Comparison of ENCODE assay signal across 15 cellular contexts in genomic region chr2:62785216-62785615, GRCh38.
DNase-seq lines count a peak whose midpoint lies in the region; ATAC-seq and TF ChIP-seq lines count a peak whose summit lies in the region.
"Had no signal": no experiment of that assay in that cellular context is flagged by ENCODE, and none has a peak within 500 bp of the region (broad histone marks: within the 10 kb centered on the region; RNA-seq: fewer than 3 reads in every experiment).

No MANE protein-coding gene starts in this region.

- no peak for TF ChIP-seq CTCF in brain microvascular endothelial cell (IDR thresholded peaks at IDR 0.05; ENCODE audit: low read depth, low read length, missing control alignments)
- TF ChIP-seq CTCF in psoas muscle (IDR thresholded peaks at IDR 0.05): no peak

- no peak overlapping the region for H3K4me3 ChIP-seq in brain microvascular endothelial cell (ENCODE audit: low read depth, low read length)
- no peak overlapping the region for H3K4me3 ChIP-seq in psoas muscle
- H3K4me3 ChIP-seq: cardiac muscle cell, ovary had no signal

- H3K4me1 Mint-ChIP-seq in T-helper 2 cell treated with Interferon-gamma antibody and Interleukin-4, amounts not matched to agents 5 μg/mL and 100 μg/mL, for 36 hours (ENCODE audit: low read depth): no peaks in the 10 kb centered on the region
- H3K4me1 Mint-ChIP-seq: activated CD4-positive, alpha-beta T cell treated with anti-CD3 and anti-CD28 coated beads, Interleukin-2, amount 10 ng/mL, durations not matched to agents 7 days and 5 days had no signal

- peaks cover 7% of the 10 kb centered on the region for H3K36me3 Mint-ChIP-seq in T-helper 2 cell treated with Interferon-gamma antibody and Interleukin-4, amounts not matched to agents 5 μg/mL and 100 μg/mL, for 36 hours (ENCODE audit: low read depth)

- H3K27ac ChIP-seq in brain microvascular endothelial cell: no peak overlapping the region
- no peak overlapping the region for H3K27ac ChIP-seq in psoas muscle
- H3K27ac ChIP-seq: cardiac muscle cell, ovary had no signal

- H3K4me1 ChIP-seq in psoas muscle: no peaks in the 10 kb centered on the region

- 83 to 89% (median 88%) methylated on average over 3 of the region's 3 CpGs for WGBS in psoas muscle, 3 donors

- H3K27me3 Mint-ChIP-seq in T-helper 2 cell treated with Interferon-gamma antibody and Interleukin-4, amounts not matched to agents 5 μg/mL and 100 μg/mL, for 36 hours (ENCODE audit: low read depth): no peaks in the 10 kb centered on the region
- H3K27me3 Mint-ChIP-seq: activated CD4-positive, alpha-beta T cell treated with anti-CD3 and anti-CD28 coated beads, Interleukin-2, amount 10 ng/mL, durations not matched to agents 7 days and 5 days; T-cell had no signal

- ATAC-seq in GM19351 (IDR thresholded peaks at IDR 0.05; ENCODE audit: unreplicated experiment): peak; percentile 85
- peak; percentile 74 for ATAC-seq in HG03025 (IDR thresholded peaks at IDR 0.05; ENCODE audit: low FRiP score, unreplicated experiment)
- no peak for ATAC-seq in psoas muscle
- ATAC-seq: T-cell had no signal

- no peaks in the 10 kb centered on the region for H3K36me3 ChIP-seq in brain microvascular endothelial cell (replicated peaks)
- no peaks in the 10 kb centered on the region for H3K36me3 ChIP-seq in psoas muscle (ENCODE audit: insufficient read depth in 1 of 2, low read depth in 1 of 2)
- H3K36me3 ChIP-seq: cardiac muscle cell, ovary had no signal

- no peaks in the 10 kb centered on the region for H3K27me3 ChIP-seq in brain microvascular endothelial cell (replicated peaks)
- no peaks in the 10 kb centered on the region for H3K27me3 ChIP-seq in psoas muscle (ENCODE audit: insufficient read depth in 3 of 3, low read length in 2 of 3)
- H3K27me3 ChIP-seq: cardiac muscle cell, ovary had no signal

- no peaks in the 10 kb centered on the region for H3K9me3 ChIP-seq in psoas muscle
- H3K9me3 ChIP-seq: ovary had no signal

- H3K9me3 Mint-ChIP-seq in T-helper 2 cell treated with Interferon-gamma antibody and Interleukin-4, amounts not matched to agents 5 μg/mL and 100 μg/mL, for 36 hours: peaks cover 10% of the 10 kb centered on the region

- no peak overlapping the region for H3K4me3 Mint-ChIP-seq in T-helper 2 cell treated with Interferon-gamma antibody and Interleukin-4, amounts not matched to agents 5 μg/mL and 100 μg/mL, for 36 hours
- H3K4me3 Mint-ChIP-seq: activated CD4-positive, alpha-beta T cell treated with anti-CD3 and anti-CD28 coated beads, Interleukin-2, amount 10 ng/mL, durations not matched to agents 7 days and 5 days; T-cell had no signal

- DNase-seq in EH (ENCODE audit: low read depth): peak; percentile 32
- DNase-seq in brain microvascular endothelial cell: peak; percentile 7
- DNase-seq in psoas muscle: no peak
- DNase-seq in epidermal melanocyte (ENCODE audit: insufficient read length, low spot score): no peak
- no peak for DNase-seq in stimulated activated CD8-positive, alpha-beta memory T cell treated with anti-CD3 and anti-CD28 coated beads, Interleukin-4, amount 100 ng/mL, for 48 hours
- DNase-seq in T-helper 2 cell treated with Interferon-gamma antibody and Interleukin-4, amounts not matched to agents 5 μg/mL and 100 μg/mL, for 36 hours (ENCODE audit: low spot score): no peak
- DNase-seq: activated CD4-positive, alpha-beta T cell treated with anti-CD3 and anti-CD28 coated beads, Interleukin-2, amount 10 ng/mL, durations not matched to agents 7 days and 5 days; activated effector memory CD4-positive, alpha-beta T cell treated with anti-CD3 and anti-CD28 coated beads, Interleukin-2, amount 50 U/mL, for 16 hours; H7; MM.1S; ovary; T-cell had no signal

- intact Hi-C loops in psoas muscle (cut with DNase I): loop anchor here in 1 of 2 donors (10.0 kb wide), 1 partner anchor 700 kb away; no protein-coding TSS in a partner anchor

- no peak overlapping the region for H3K27ac Mint-ChIP-seq in T-helper 2 cell treated with Interferon-gamma antibody and Interleukin-4, amounts not matched to agents 5 μg/mL and 100 μg/mL, for 36 hours
- H3K27ac Mint-ChIP-seq: activated CD4-positive, alpha-beta T cell treated with anti-CD3 and anti-CD28 coated beads, Interleukin-2, amount 10 ng/mL, durations not matched to agents 7 days and 5 days; T-cell had no signal

- in situ Hi-C loops in brain microvascular endothelial cell (cut with HindIII; ENCODE audit: low pct_ligation_motif_present, low sequenced_read_pairs): no loop called here

Comparison
In these comparisons a context has a peak if more than half of its experiments do, and no peak if none do; other contexts are left out.
1. DNase-seq: peak in EH (single experiment) and brain microvascular endothelial cell (single experiment); none in psoas muscle (0 of 2), epidermal melanocyte (single experiment), stimulated activated CD8-positive, alpha-beta memory T cell treated with anti-CD3 and anti-CD28 coated beads, Interleukin-4, amount 100 ng/mL, for 48 hours (single experiment) and T-helper 2 cell treated with Interferon-gamma antibody and Interleukin-4, amounts not matched to agents 5 μg/mL and 100 μg/mL, for 36 hours (single experiment).
2. ATAC-seq: peak in GM19351 (single experiment) and HG03025 (single experiment); none in psoas muscle (0 of 4).